23 cellular contexts compared by ENCODE assay signal in genomic region chr9:7554699-7555098, GRCh38.
DNase-seq lines count a peak whose midpoint lies in the region; ATAC-seq, FAIRE-seq and TF ChIP-seq lines count a peak whose summit lies in the region.
"Had no signal": no experiment of that assay in that cellular context is flagged by ENCODE, and none has a peak within 500 bp of the region (broad histone marks: within the 10 kb centered on the region; RNA-seq: fewer than 3 reads in every experiment).

No MANE protein-coding gene starts in this region.

- FAIRE-seq in D721Med (lab: Jason Lieb, UNC), result no peak
- FAIRE-seq: A549, GM12891, GM18507, H1 had no signal

- no peaks in the 10 kb centered on the region for H3K4me1 Mint-ChIP-seq in GM23338
- H3K4me1 Mint-ChIP-seq: CD14-positive monocyte; CD8-positive, alpha-beta memory T cell had no signal

- intact Hi-C loops in Right ventricle myocardium superior (cut with DNase I), result no loop called here
- intact Hi-C loops in left ventricle myocardium superior (cut with micrococcal nuclease), result no loop called here

- no peaks in the 10 kb centered on the region for H3K27me3 ChIP-seq in right atrium auricular region
- H3K27me3 ChIP-seq in GM23338 (ENCODE audit: insufficient read depth), result no peaks in the 10 kb centered on the region
- H3K27me3 ChIP-seq: BE2C; BLaER1 treated with 17β-estradiol and CSF1 and Interleukin-3, amounts not matched to agents 10 nM and 100 nM had no signal

- no peaks in the 10 kb centered on the region for H3K36me3 Mint-ChIP-seq in GM23338 (ENCODE audit: low read depth)
- H3K36me3 Mint-ChIP-seq: CD14-positive monocyte; CD8-positive, alpha-beta memory T cell had no signal

- H3K9me3 ChIP-seq in right atrium auricular region, result no peaks in the 10 kb centered on the region
- H3K9me3 ChIP-seq: A549; BE2C; BLaER1 treated with 17β-estradiol and CSF1 and Interleukin-3, amounts not matched to agents 10 nM and 100 nM had no signal

- no peaks in the 10 kb centered on the region for H3F3A ChIP-seq in GM23338 (replicated peaks; ENCODE audit: low read depth)

- H3K4me3 ChIP-seq in right atrium auricular region (no peak overlapping the region), GM23338 (no peak overlapping the region)
- H3K4me3 ChIP-seq: A549; BLaER1 treated with 17β-estradiol and CSF1 and Interleukin-3, amounts not matched to agents 10 nM and 100 nM had no signal

- no peak overlapping the region for H3K4me2 ChIP-seq in GM23338
- H3K4me2 ChIP-seq: A549; BLaER1 treated with 17β-estradiol and CSF1 and Interleukin-3, amounts not matched to agents 10 nM and 100 nM had no signal

- H3K27ac Mint-ChIP-seq in GM23338, result no peak overlapping the region
- H3K27ac Mint-ChIP-seq: CD14-positive monocyte; CD4-positive, alpha-beta T cell; CD8-positive, alpha-beta memory T cell had no signal

- no peaks in the 10 kb centered on the region for H3K9me3 Mint-ChIP-seq in GM23338
- H3K9me3 Mint-ChIP-seq: CD8-positive, alpha-beta memory T cell had no signal

- no peaks in the 10 kb centered on the region for H4K20me1 ChIP-seq in GM23338 (replicated peaks; ENCODE audit: insufficient read depth)
- H4K20me1 ChIP-seq: BLaER1 treated with 17β-estradiol and CSF1 and Interleukin-3, amounts not matched to agents 10 nM and 100 nM had no signal

- no peaks in the 10 kb centered on the region for H3K36me3 ChIP-seq in right atrium auricular region
- H3K36me3 ChIP-seq in GM23338 (ENCODE audit: insufficient read depth), result no peaks in the 10 kb centered on the region
- H3K36me3 ChIP-seq: BE2C; BLaER1 treated with 17β-estradiol and CSF1 and Interleukin-3, amounts not matched to agents 10 nM and 100 nM had no signal

- peaks cover 3% of the 10 kb centered on the region for H3K27me3 Mint-ChIP-seq in GM23338 (ENCODE audit: insufficient read depth, low read depth, poor library complexity)

- no peak overlapping the region for H3K4me3 Mint-ChIP-seq in GM23338
- H3K4me3 Mint-ChIP-seq: CD14-positive monocyte; CD4-positive, alpha-beta T cell; CD8-positive, alpha-beta memory T cell had no signal

- no peak for DNase-seq in Right ventricle myocardium superior
- no peak for DNase-seq in right atrium auricular region (ENCODE audit: low spot score)
- no peak for DNase-seq in GM23338 (ENCODE audit: low spot score)
- DNase-seq in left ventricle myocardium superior, result no peak
- DNase-seq in D721Med (ENCODE audit: insufficient read length, low spot score), result no peak
- DNase-seq: 8988T; ACHN; AML-193; BE2C; CD4-positive, alpha-beta T cell; CD8-positive, alpha-beta memory T cell; DMS53; DMS79 treated with DMSO at 0.1 percent for 48 hours; GF-D8; H7; HCEC 1CT had no signal

- H3K4me1 ChIP-seq in right atrium auricular region (no peaks in the 10 kb centered on the region), GM23338 (ENCODE audit: insufficient read depth) (no peaks in the 10 kb centered on the region)
- H3K4me1 ChIP-seq: A549, BE2C had no signal

- ATAC-seq in Right ventricle myocardium superior (ENCODE audit: poor library complexity), result peak; percentile 77
- no peak for ATAC-seq in GM23338
- ATAC-seq in left ventricle myocardium superior, result peak; percentile 68
- ATAC-seq in HG03521 (IDR thresholded peaks at IDR 0.05; ENCODE audit: unreplicated experiment), result no peak
- ATAC-seq: A549 had no signal

- peaks cover 3% of the 10 kb centered on the region; the same call in 1 of the 2 replicates for H3K9me2 ChIP-seq in GM23338 (ENCODE audit: insufficient read depth)

- H2AFZ ChIP-seq in GM23338, result peak overlapping the region; percentile 12; the same call in 1 of the 2 replicates

- no peaks in the 10 kb centered on the region for H3K79me2 ChIP-seq in GM23338 (replicated peaks; ENCODE audit: insufficient read depth)

- no peak for TF ChIP-seq CTCF in right atrium auricular region (IDR thresholded peaks at IDR 0.05)
- TF ChIP-seq CTCF in GM23338 (conservative IDR thresholded peaks at IDR 0.05; ENCODE audit: low read depth in 2 of 2), result no peak
- TF ChIP-seq CTCF in D721Med (IDR thresholded peaks at IDR 0.05; ENCODE audit: insufficient read depth, missing control alignments), result no peak

- H3K27ac ChIP-seq in right atrium auricular region (no peak overlapping the region), GM23338 (ENCODE audit: low read depth) (no peak overlapping the region)
- H3K27ac ChIP-seq: A549; BLaER1 treated with 17β-estradiol and CSF1 and Interleukin-3, amounts not matched to agents 10 nM and 100 nM had no signal

TF ChIP-seq in GM23338, 12 proteins besides CTCF, POLR2A, EP300 and RAD21:
- no peak for TF ChIP-seq JUNB (IDR thresholded peaks at IDR 0.05; ENCODE audit: unreplicated experiment)
- no peak for TF ChIP-seq ZNF114 (CRISPR knock-in tag; IDR thresholded peaks at IDR 0.05)
- TF ChIP-seq ZNF462 (CRISPR knock-in tag; IDR thresholded peaks at IDR 0.05), result no peak
- no peak for TF ChIP-seq STAT1 (IDR thresholded peaks at IDR 0.05; ENCODE audit: unreplicated experiment)
- TF ChIP-seq EZH2phosphoT487 (IDR thresholded peaks at IDR 0.05; ENCODE audit: unreplicated experiment), result no peak
- no peak for TF ChIP-seq ETS1 (IDR thresholded peaks at IDR 0.05)
- no peak for TF ChIP-seq ZNF331 (CRISPR knock-in tag; IDR thresholded peaks at IDR 0.05; ENCODE audit: low read depth)
- no peak for TF ChIP-seq NANOG (IDR thresholded peaks at IDR 0.05; ENCODE audit: borderline replicate concordance)

Comparison
In these comparisons a context has a peak if more than half of its experiments do, and no peak if none do; other contexts are left out.
1. ATAC-seq: peak in Right ventricle myocardium superior (single experiment) and left ventricle myocardium superior (single experiment); none in GM23338 (single experiment) and HG03521 (single experiment).